In the genomic region with DNA sequence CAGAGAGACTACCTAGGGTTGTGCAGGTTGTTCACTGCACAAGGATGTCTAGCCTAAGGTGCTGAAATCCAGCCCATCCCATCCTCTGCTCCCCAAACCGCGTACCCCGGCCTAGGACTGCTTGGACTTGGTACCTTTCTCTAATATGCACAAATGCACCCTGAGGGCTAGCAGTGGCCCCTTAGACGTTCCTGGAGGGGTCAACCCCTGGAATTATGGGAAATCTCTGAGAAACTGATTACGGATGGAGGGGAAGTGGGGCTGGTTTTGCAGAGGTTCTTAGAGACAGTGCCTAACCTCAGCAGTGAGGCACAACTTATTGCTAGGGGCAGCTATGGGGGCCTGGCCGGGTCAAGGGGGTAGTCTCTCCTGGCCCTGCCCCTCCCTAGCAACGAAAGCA, we compare ENCODE assay signal across 9 cellular contexts. TPM values are rescaled to one million over a fixed set of nuclear protein-coding genes. Genes with fewer than 3 reads are reported as not detected.
DNase-seq lines count a peak whose midpoint lies in the region; ATAC-seq and TF ChIP-seq lines count a peak whose summit lies in the region.
"Had no signal": no experiment of that assay in that cellular context is flagged by ENCODE, and none has a peak within 500 bp of the region (broad histone marks: within the 10 kb centered on the region; RNA-seq: fewer than 3 reads in every experiment).

No MANE protein-coding gene starts in this region.

- H3K14ac ChIP-seq in H9 (ENCODE audit: insufficient read depth, low read length), result no peak overlapping the region

- H3K4me1 ChIP-seq in H9 (ENCODE audit: insufficient read depth, low read length) (no peaks in the 10 kb centered on the region; the same call in 1 of the 2 replicates), skeletal muscle tissue (ENCODE audit: control insufficient read depth in 3 of 3, insufficient read depth in 3 of 3, low read length in 3 of 3) (peaks cover 61 to 75% (median 62%) of the 10 kb centered on the region in 3 donors)

- peaks cover 3 to 16% (median 9%) of the 10 kb centered on the region in 3 donors for H3K36me3 ChIP-seq in skeletal muscle tissue (ENCODE audit: control insufficient read depth in 3 of 3, insufficient read depth in 3 of 3, low read length in 3 of 3)

- peaks cover 24 to 34% of the 10 kb centered on the region in 2 experiments for H3K4me1 Mint-ChIP-seq in H9

- no peak overlapping the region for H3K4me2 ChIP-seq in H9 (ENCODE audit: insufficient read depth, insufficient read length, low read length)

- H3K4ac ChIP-seq in H9 (ENCODE audit: low read depth, low read length), result no peak overlapping the region

- H3K56ac ChIP-seq in H9 (ENCODE audit: insufficient read length, low read depth, low read length), result no peak overlapping the region

- H3K9me3 ChIP-seq in H9 (ENCODE audit: control insufficient read depth, low read depth, low read length) (no peaks in the 10 kb centered on the region), skeletal muscle tissue (ENCODE audit: control insufficient read depth in 3 of 3, low read length in 3 of 3) (no peaks in the 10 kb centered on the region)
- H3K9me3 ChIP-seq: HAP-1 had no signal

- no peak overlapping the region for H2BK5ac ChIP-seq in H9 (ENCODE audit: insufficient read length, low read length)

- H3K4me3 Mint-ChIP-seq in H9, result peak overlapping the region; percentile 83 to 89; a peak in 2 of 5 replicates

- no peaks in the 10 kb centered on the region for H3K79me2 ChIP-seq in H9 (ENCODE audit: insufficient read depth, low read length)

- no peak overlapping the region for H4K91ac ChIP-seq in H9 (ENCODE audit: insufficient read length, low read depth, low read length)

- H2AFZ ChIP-seq in H9 (ENCODE audit: low read length), result no peak overlapping the region

- peaks cover 7% of the 10 kb centered on the region for H3K27me3 Mint-ChIP-seq in H9 (ENCODE audit: low read depth)

- H3K4me3 ChIP-seq in fibroblast of the aortic adventitia (ENCODE audit: low read depth, low read length), result peak overlapping the region; percentile 40
- H3K4me3 ChIP-seq in skeletal muscle tissue (ENCODE audit: low read length in 3 of 3), result peak overlapping the region in 2 of 3 donors; percentile 42 to 56
- H3K4me3 ChIP-seq: HAP-1 had no signal

- H3K27me3 ChIP-seq in H9 (ENCODE audit: insufficient read depth, low read length) (no peaks in the 10 kb centered on the region), skeletal muscle tissue (ENCODE audit: control insufficient read depth in 3 of 3, insufficient read depth in 3 of 3, low read length in 3 of 3) (peaks cover 0 to 5% (median 0%) of the 10 kb centered on the region in 3 donors)

- no peak overlapping the region for H2AK5ac ChIP-seq in H9 (ENCODE audit: insufficient read length, low read length)

- no peaks in the 10 kb centered on the region for H3K79me1 ChIP-seq in H9 (ENCODE audit: insufficient read depth, low read depth, low read length, poor library complexity, severe bottlenecking)

- no peak overlapping the region for H2BK20ac ChIP-seq in H9 (ENCODE audit: low read depth, low read length, poor library complexity, severe bottlenecking)

- H3K23ac ChIP-seq in H9 (ENCODE audit: insufficient read length, low read depth, low read length), result no peak overlapping the region

- no peaks in the 10 kb centered on the region for H4K20me1 ChIP-seq in H9 (ENCODE audit: control insufficient read depth, insufficient read depth, insufficient read length)

- no peak overlapping the region for H3K18ac ChIP-seq in H9 (ENCODE audit: insufficient read length, low read depth, low read length)

- no peak overlapping the region for H4K8ac ChIP-seq in H9 (replicated peaks; ENCODE audit: insufficient read length, low read depth, low read length)

- TF ChIP-seq CTCF in H9 (conservative IDR thresholded peaks at IDR 0.05) (no peak), VCaP (conservative IDR thresholded peaks at IDR 0.05) (no peak), fibroblast of the aortic adventitia (IDR thresholded peaks at IDR 0.05; ENCODE audit: insufficient read depth, low read length) (no peak)

- no peak for ATAC-seq in GM18870 (IDR thresholded peaks at IDR 0.05; ENCODE audit: unreplicated experiment)
- ATAC-seq in GM21360 (IDR thresholded peaks at IDR 0.05; ENCODE audit: unreplicated experiment), result no peak

- peaks cover 0 to 7% (median 5%) of the 10 kb centered on the region in 3 experiments; a peak in 5 of 7 replicates for H3K36me3 Mint-ChIP-seq in H9 (ENCODE audit: insufficient read depth in 1 of 3, low read depth in 3 of 3)

- H3K27ac ChIP-seq in H9 (ENCODE audit: insufficient read length, low read depth, low read length), result no peak overlapping the region
- H3K27ac ChIP-seq in VCaP, result peak overlapping the region; percentile 100; the same call in 1 of the 2 replicates
- H3K27ac ChIP-seq in skeletal muscle tissue (ENCODE audit: low read depth, low read length), result peak overlapping the region; percentile 97

- H3K9ac ChIP-seq in H9 (ENCODE audit: extremely low read depth, insufficient read length, low read length) (no peak overlapping the region), skeletal muscle tissue (ENCODE audit: low read depth in 1 of 3, low read length in 3 of 3) (peak overlapping the region; percentile 19 to 77 (median 72))

- no peak overlapping the region for H2BK15ac ChIP-seq in H9 (ENCODE audit: low read depth, low read length)

- WGBS in H9 (ENCODE audit: extremely low coverage, insufficient read length, low lambda C conversion rate), result no CpG with 5 or more reads among the region's 7 CpGs

- no peak overlapping the region for H2BK12ac ChIP-seq in H9 (ENCODE audit: insufficient read length, low read depth, low read length)

- H3K27ac Mint-ChIP-seq in H9, result no peak overlapping the region

- peaks cover 11% of the 10 kb centered on the region for H3K23me2 ChIP-seq in H9 (ENCODE audit: insufficient read length, low read depth, low read length, poor library complexity, severe bottlenecking)

- H3T11ph ChIP-seq in H9 (ENCODE audit: low read length), result no peak overlapping the region

- DNase-seq in H9 (no peak), fibroblast of the aortic adventitia (ENCODE audit: low read depth) (no peak), NCI-H2107 treated with DMSO at 0.1 percent for 48 hours (lab: John Stamatoyannopoulos, UW; ENCODE audit: unreplicated experiment) (no peak), DMS79 (lab: John Stamatoyannopoulos, UW) (no peak)

- no peak overlapping the region for H4K5ac ChIP-seq in H9 (ENCODE audit: insufficient read length, low read depth, low read length)

- no peak overlapping the region for H2BK120ac ChIP-seq in H9 (ENCODE audit: low read depth, low read length, poor library complexity, severe bottlenecking)

- H3K9me3 Mint-ChIP-seq in H9, result no peaks in the 10 kb centered on the region; a peak in 1 of 5 replicates

RNA-seq across cellular contexts. Expression of a gene that starts 2.5 kb away (rescaled TPM):
- 14.0 and 15.7 TPM in 2 replicates for total RNA-seq in H9 (2021)
- 9.6 and 44.8 TPM in 2 replicates for total RNA-seq in fibroblast of the aortic adventitia (ENCODE audit: low replicate concordance)
- total RNA-seq in skeletal muscle tissue, result 12.5 TPM

RNA-seq across cellular contexts. Expression of a gene that starts 2.8 kb away (rescaled TPM):
- 101 and 105 TPM in 2 replicates for total RNA-seq in H9 (2021)
- total RNA-seq in fibroblast of the aortic adventitia (ENCODE audit: low replicate concordance), result 155 and 317 TPM in 2 replicates
- 71.0 TPM for total RNA-seq in skeletal muscle tissue

RNA-seq across cellular contexts. Expression of a gene that starts 16.2 kb away (rescaled TPM):
- 33.7 and 36.1 TPM in 2 replicates for total RNA-seq in H9 (2021)
- 11.4 and 73.9 TPM in 2 replicates for total RNA-seq in fibroblast of the aortic adventitia (ENCODE audit: low replicate concordance)
- not detected for total RNA-seq in skeletal muscle tissue

RNA-seq across cellular contexts. Expression of a gene that starts 25.9 kb away (rescaled TPM):
- total RNA-seq in H9 (2021) (23.3 and 23.4 TPM in 2 replicates), fibroblast of the aortic adventitia (ENCODE audit: low replicate concordance) (75.0 and 288 TPM in 2 replicates), skeletal muscle tissue (12.0 TPM)

RNA-seq across cellular contexts. Expression of a gene that starts 28.1 kb away (rescaled TPM):
- 86.8 and 87.0 TPM in 2 replicates for total RNA-seq in H9 (2021)
- total RNA-seq in fibroblast of the aortic adventitia (ENCODE audit: low replicate concordance), result 71.7 and 157 TPM in 2 replicates
- 110 TPM for total RNA-seq in skeletal muscle tissue

Comparison
In these comparisons a context has a peak if more than half of its experiments do, and no peak if none do; other contexts are left out.
1. RNA of a gene that starts 16.2 kb away (total RNA-seq): 11.4 to 73.9 TPM in fibroblast of the aortic adventitia and 33.7 to 36.1 TPM in H9; not detected in skeletal muscle tissue (single experiment); every median in the first group is over 10 times any median in the second.